Comparison of ENCODE assay signal across 12 cellular contexts in genomic region chr11:77081976-77082836, GRCh38. TPM values are rescaled to one million over a fixed set of nuclear protein-coding genes. Genes with fewer than 3 reads are reported as not detected.
DNase-seq lines count a peak whose midpoint lies in the region; ATAC-seq and TF ChIP-seq lines count a peak whose summit lies in the region.
"Had no signal": no experiment of that assay in that cellular context is flagged by ENCODE, and none has a peak within 500 bp of the region (broad histone marks: within the 10 kb centered on the region; RNA-seq: fewer than 3 reads in every experiment).

No MANE protein-coding gene starts in this region.

- H3K4me2 ChIP-seq in GM23248 (ENCODE audit: unreplicated experiment) (peak overlapping the region; percentile 32), skeletal muscle satellite cell (ENCODE audit: low read length) (peak overlapping the region; percentile 55)

- no peaks in the 10 kb centered on the region for H3K36me3 Mint-ChIP-seq in activated T-helper 17 cell treated with anti-CD3 and anti-CD28 coated beads, Interleukin-2, amount 50 U/mL, for 72 hours (ENCODE audit: low read depth)

- intact Hi-C loops in left ventricle myocardium superior (cut with micrococcal nuclease): no loop called here

- H3K9ac ChIP-seq in GM23248 (peak overlapping the region; percentile 62), skeletal muscle satellite cell (ENCODE audit: low read depth, low read length) (peak overlapping the region; percentile 54)
- H3K9ac ChIP-seq: parathyroid adenoma had no signal

- peak overlapping the region; percentile 56 for H2AFZ ChIP-seq in GM23248
- H2AFZ ChIP-seq: parathyroid adenoma had no signal

- H3K4me1 ChIP-seq in GM23248 (ENCODE audit: insufficient read depth) (peaks cover 21% of the 10 kb centered on the region), skeletal muscle satellite cell (ENCODE audit: control insufficient read depth, insufficient read depth, low read length) (peaks cover 29% of the 10 kb centered on the region)
- H3K4me1 ChIP-seq: parathyroid adenoma had no signal

- H3K9me2 ChIP-seq in GM23248 (ENCODE audit: insufficient read depth): no peaks in the 10 kb centered on the region

- WGBS in GM23248 (ENCODE audit: low coverage in 1 of 2, low lambda C conversion rate in 2 of 2, missing lambda C conversion rate in 2 of 2), 2 experiments: 61 to 65% methylated on average over 11 of the region's 11 CpGs

- H3K9me3 ChIP-seq in GM23248 (ENCODE audit: low read depth): no peaks in the 10 kb centered on the region
- H3K9me3 ChIP-seq in skeletal muscle satellite cell (replicated peaks; ENCODE audit: low read length): no peaks in the 10 kb centered on the region

- H3K9me3 Mint-ChIP-seq in activated T-helper 17 cell treated with anti-CD3 and anti-CD28 coated beads, Interleukin-2, amount 50 U/mL, for 72 hours: no peaks in the 10 kb centered on the region

- H3K27me3 ChIP-seq in GM23248 (replicated peaks; ENCODE audit: insufficient read depth) (no peaks in the 10 kb centered on the region), skeletal muscle satellite cell (ENCODE audit: control insufficient read depth, insufficient read depth, low read length) (no peaks in the 10 kb centered on the region)

- no peak for TF ChIP-seq POLR2A in erythroblast (IDR thresholded peaks at IDR 0.05; ENCODE audit: low read length)

- H3F3A ChIP-seq in GM23248 (ENCODE audit: insufficient read depth): no peaks in the 10 kb centered on the region

- peaks cover 73% of the 10 kb centered on the region for H3K79me2 ChIP-seq in GM23248 (ENCODE audit: insufficient read depth)
- H3K79me2 ChIP-seq: parathyroid adenoma had no signal

- H3K27ac Mint-ChIP-seq in activated T-helper 17 cell treated with anti-CD3 and anti-CD28 coated beads, Interleukin-2, amount 50 U/mL, for 72 hours: peak overlapping the region; percentile 91

- H4K20me1 ChIP-seq in GM23248 (ENCODE audit: insufficient read depth): no peaks in the 10 kb centered on the region

- DNase-seq in GM23248 (no peak), left ventricle myocardium superior (no peak), RKO (ENCODE audit: low spot score) (no peak), NCI-H146 treated with DMSO at 0.1 percent for 48 hours (lab: John Stamatoyannopoulos, UW; ENCODE audit: unreplicated experiment) (no peak), erythroblast (lab: John Stamatoyannopoulos, UW) (no peak)
- DNase-seq: amniotic stem cell, NCI-H1436 had no signal

- peak; percentile 23 for ATAC-seq in activated T-helper 17 cell treated with anti-CD3 and anti-CD28 coated beads, Interleukin-2, amount 50 U/mL, for 72 hours (replicated peaks)
- ATAC-seq in left ventricle myocardium superior (peak; percentile 28), HG03432 (IDR thresholded peaks at IDR 0.05; ENCODE audit: unreplicated experiment) (no peak)

- no peak overlapping the region for H3K4me3 ChIP-seq in GM23248
- H3K4me3 ChIP-seq in skeletal muscle satellite cell (ENCODE audit: low read length): no peak overlapping the region

- peak overlapping the region; percentile 66 for H3K4me3 Mint-ChIP-seq in activated T-helper 17 cell treated with anti-CD3 and anti-CD28 coated beads, Interleukin-2, amount 50 U/mL, for 72 hours

- H3K27ac ChIP-seq in GM23248: peak overlapping the region; percentile 38
- H3K27ac ChIP-seq: parathyroid adenoma had no signal

- no peaks in the 10 kb centered on the region for H3K4me1 Mint-ChIP-seq in activated T-helper 17 cell treated with anti-CD3 and anti-CD28 coated beads, Interleukin-2, amount 50 U/mL, for 72 hours

- H3K36me3 ChIP-seq in GM23248 (ENCODE audit: low read depth): 0 out of 2 replicates have a peak, but pooled peaks cover 6% of the 10 kb centered on the region
- peaks cover 19% of the 10 kb centered on the region for H3K36me3 ChIP-seq in skeletal muscle satellite cell (ENCODE audit: insufficient read depth, low read length)

- in situ Hi-C loops in GM23248 (cut with MboI): no loop called here

- no peaks in the 10 kb centered on the region for H3K27me3 Mint-ChIP-seq in activated T-helper 17 cell treated with anti-CD3 and anti-CD28 coated beads, Interleukin-2, amount 50 U/mL, for 72 hours

RNA-seq across cellular contexts. Expression of gene CAPN5, which starts 15.4 kb away (rescaled TPM):
- 22.4 and 27.7 TPM in 2 replicates for total RNA-seq in GM23248 (2014; rRNA removed; shearing (Covaris generic))
- 17.8 and 18.3 TPM in 2 replicates for polyA plus RNA-seq in GM23248 (2016; fragmentation: Nextera tagmentation; extraction: Ambion mirVana)
- under 1 TPM; 0.19 to 0.93 TPM for total RNA-seq in activated T-helper 17 cell treated with anti-CD3 and anti-CD28 coated beads, Interleukin-2, amount 50 U/mL, for 72 hours
- total RNA-seq in left ventricle myocardium superior: 2.5 TPM
- total RNA-seq in skeletal muscle satellite cell (2012; rRNA removed): 21.2 and 21.5 TPM in 2 replicates

RNA-seq across cellular contexts. Expression of gene OMP, which starts 20.4 kb away (rescaled TPM):
- not detected in 2 replicates for total RNA-seq in GM23248 (2014; rRNA removed; shearing (Covaris generic))
- polyA plus RNA-seq in GM23248 (2016; fragmentation: Nextera tagmentation; extraction: Ambion mirVana): not detected in 2 replicates
- total RNA-seq in activated T-helper 17 cell treated with anti-CD3 and anti-CD28 coated beads, Interleukin-2, amount 50 U/mL, for 72 hours: not detected
- total RNA-seq in left ventricle myocardium superior: not detected
- not detected in 2 replicates for total RNA-seq in skeletal muscle satellite cell (2012; rRNA removed)
- total RNA-seq: glomerular endothelial cell had no signal

RNA-seq across cellular contexts. Expression of gene MYO7A, which starts 45.8 kb away (rescaled TPM):
- not detected in 2 replicates for total RNA-seq in GM23248 (2014; rRNA removed; shearing (Covaris generic))
- not detected in 2 replicates for polyA plus RNA-seq in GM23248 (2016; fragmentation: Nextera tagmentation; extraction: Ambion mirVana)
- 1 to 10 TPM in 1 of 2 donors, under 1 TPM in 1; 0.95 to 4.0 TPM for total RNA-seq in activated T-helper 17 cell treated with anti-CD3 and anti-CD28 coated beads, Interleukin-2, amount 50 U/mL, for 72 hours
- 4.6 TPM for total RNA-seq in left ventricle myocardium superior
- under 0.01 and 0.25 TPM in 2 replicates for total RNA-seq in skeletal muscle satellite cell (2012; rRNA removed)

RNA-seq across cellular contexts. Expression of gene B3GNT6, which starts 48.0 kb away (rescaled TPM):
- not detected in 2 replicates for total RNA-seq in GM23248 (2014; rRNA removed; shearing (Covaris generic))
- not detected in 2 replicates for polyA plus RNA-seq in GM23248 (2016; fragmentation: Nextera tagmentation; extraction: Ambion mirVana)
- total RNA-seq in activated T-helper 17 cell treated with anti-CD3 and anti-CD28 coated beads, Interleukin-2, amount 50 U/mL, for 72 hours: not detected
- total RNA-seq in left ventricle myocardium superior: not detected
- total RNA-seq in skeletal muscle satellite cell (2012; rRNA removed): not detected in 2 replicates
- total RNA-seq: glomerular endothelial cell had no signal
